ENCODE assay signal across 1 cellular context in genomic region chr19:47068246-47068645, GRCh38.
TF ChIP-seq lines count a peak whose summit lies in the region.

No MANE protein-coding gene starts in this region.

TF ChIP-seq in GM23338, 12 proteins besides CTCF, POLR2A, EP300 and RAD21:
- TF ChIP-seq ZNF462 (CRISPR knock-in tag; IDR thresholded peaks at IDR 0.05), result no peak
- TF ChIP-seq ETS1 (IDR thresholded peaks at IDR 0.05), result no peak
- TF ChIP-seq POLR2AphosphoS5 (IDR thresholded peaks at IDR 0.05; ENCODE audit: low read depth), result no peak
- no peak for TF ChIP-seq NANOG (IDR thresholded peaks at IDR 0.05; ENCODE audit: borderline replicate concordance)
- TF ChIP-seq REST (IDR thresholded peaks at IDR 0.05; ENCODE audit: unreplicated experiment), result no peak
- no peak for TF ChIP-seq STAT1 (IDR thresholded peaks at IDR 0.05; ENCODE audit: unreplicated experiment)
- TF ChIP-seq EZH2phosphoT487 (IDR thresholded peaks at IDR 0.05; ENCODE audit: unreplicated experiment), result no peak
- TF ChIP-seq ZNF114 (CRISPR knock-in tag; IDR thresholded peaks at IDR 0.05), result no peak
- no peak for TF ChIP-seq EZH2 (IDR thresholded peaks at IDR 0.05; ENCODE audit: low read depth, unreplicated experiment)
